In the genomic region with DNA sequence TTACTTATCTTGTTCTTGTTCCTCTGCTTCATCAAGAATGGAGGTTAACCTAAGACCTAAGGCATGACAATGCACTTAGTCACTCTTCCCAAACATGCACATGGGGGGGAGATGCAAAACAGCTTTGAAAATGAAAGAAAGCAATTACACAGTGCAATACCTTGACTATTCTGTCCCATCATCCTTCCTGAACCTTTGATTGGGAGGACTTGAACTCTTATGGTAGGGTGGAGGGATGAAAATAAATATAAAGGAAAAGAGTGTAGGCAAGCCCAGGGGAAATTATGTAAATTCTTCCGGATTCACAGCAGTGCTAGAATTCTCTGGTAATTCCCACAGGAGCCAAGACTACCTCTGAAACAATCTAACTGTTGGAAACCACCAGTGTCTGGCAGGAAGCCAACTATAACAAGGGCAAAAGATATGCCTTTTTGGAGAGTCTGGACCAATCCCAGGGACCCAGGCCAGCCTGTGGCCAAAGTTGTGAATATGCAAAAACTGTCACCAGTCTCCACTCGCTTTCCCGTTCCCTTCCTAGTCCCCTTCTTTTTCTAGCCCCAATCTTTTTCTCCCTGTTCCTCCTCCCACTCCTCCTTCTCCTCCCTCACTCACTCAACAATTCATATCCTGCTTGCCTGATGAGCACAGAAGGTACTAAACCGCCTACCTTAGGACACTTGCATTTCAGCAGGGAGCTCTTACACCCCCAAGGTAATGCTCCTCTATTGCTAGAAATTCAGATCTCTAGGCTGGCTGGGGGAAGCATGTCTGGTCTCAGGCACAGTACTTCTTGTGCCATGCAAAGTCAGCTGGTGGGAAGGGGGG, we compare ENCODE assay signal across 8 cellular contexts. TPM values are rescaled to one million over a fixed set of nuclear protein-coding genes. Genes with fewer than 3 reads are reported as not detected.
DNase-seq lines count a peak whose midpoint lies in the region; ATAC-seq and TF ChIP-seq lines count a peak whose summit lies in the region.

No MANE protein-coding gene starts in this region.

- H3K36me3 Mint-ChIP-seq in activated CD4-positive, alpha-beta T cell treated with anti-CD3 and anti-CD28 coated beads for 36 hours (ENCODE audit: low read depth) = peaks cover 3% of the 10 kb centered on the region
- H3K36me3 Mint-ChIP-seq in activated CD4-positive, alpha-beta T cell treated with anti-CD3 and anti-CD28 coated beads, Interleukin-2, amount 10 ng/mL, durations not matched to agents 7 days and 5 days (ENCODE audit: low read depth) = peaks cover 5% of the 10 kb centered on the region

- CTCF ChIA-PET in activated CD4-positive, alpha-beta T cell treated with anti-CD3 and anti-CD28 coated beads for 36 hours (lab: Charles Lee) = interaction anchor here (1.4 kb wide), 1 partner anchor 88 kb away, joined by 4 read pairs; no protein-coding TSS in a partner anchor
- CTCF ChIA-PET in activated CD4-positive, alpha-beta T cell treated with anti-CD3 and anti-CD28 coated beads, Interleukin-2, amount 10 ng/mL, durations not matched to agents 7 days and 5 days (lab: Charles Lee) = interaction anchor here (1.3 kb wide), 1 partner anchor 9 kb away, joined by 3 read pairs; no protein-coding TSS in a partner anchor
- CTCF ChIA-PET in HEK293 (lab: Yijun Ruan, JAX) = interaction anchor here (0.6 to 1.1 kb wide), 4 partner anchors 17 to 1045 kb away, joined by 3 to 8 read pairs (median 4); no protein-coding TSS in a partner anchor
- CTCF ChIA-PET in PC-3 (lab: Charles Lee) = no interaction called here

- H3K4me3 Mint-ChIP-seq in activated CD4-positive, alpha-beta T cell treated with anti-CD3 and anti-CD28 coated beads for 36 hours = no peak overlapping the region
- H3K4me3 Mint-ChIP-seq in activated CD4-positive, alpha-beta T cell treated with anti-CD3 and anti-CD28 coated beads, Interleukin-2, amount 10 ng/mL, durations not matched to agents 7 days and 5 days = no peak overlapping the region

- peak overlapping the region; percentile 10; the same call in 1 of the 2 replicates for H3K9ac ChIP-seq in PC-3 (ENCODE audit: low read length)
- no peak overlapping the region for H3K9ac ChIP-seq in skeletal muscle tissue (ENCODE audit: low read depth in 1 of 3, low read length in 3 of 3)

- no peaks in the 10 kb centered on the region for H3K27me3 ChIP-seq in PC-3 (ENCODE audit: low read length)
- peaks cover 0 to 2% (median 0%) of the 10 kb centered on the region in 3 donors for H3K27me3 ChIP-seq in skeletal muscle tissue (ENCODE audit: control insufficient read depth in 3 of 3, insufficient read depth in 3 of 3, low read length in 3 of 3)

- H3K27ac ChIP-seq in HEK293 (ENCODE audit: extremely low read depth, low read depth, low read length) (peak overlapping the region; percentile 44), PC-3 (ENCODE audit: low read length) (peak overlapping the region; percentile 75), skeletal muscle tissue (ENCODE audit: low read depth, low read length) (peak overlapping the region; percentile 2)

- H3K36me3 ChIP-seq in HEK293 (ENCODE audit: control insufficient read depth in 2 of 2, insufficient read depth in 1 of 2, low read length in 2 of 2) (peaks cover 0 to 5% of the 10 kb centered on the region in 2 experiments; a peak in 1 of 3 replicates), PC-3 (ENCODE audit: low read depth, low read length) (no peaks in the 10 kb centered on the region), skeletal muscle tissue (ENCODE audit: control insufficient read depth in 3 of 3, insufficient read depth in 3 of 3, low read length in 3 of 3) (no peaks in the 10 kb centered on the region)

- H4K20me1 ChIP-seq in PC-3 (ENCODE audit: low read length) = peaks cover 11% of the 10 kb centered on the region

- H3F3A ChIP-seq in PC-3 (ENCODE audit: low read length, unreplicated experiment) = no peaks in the 10 kb centered on the region

- BruUV-seq in PC-3 (replicated peaks; lab: Mats Ljungman, UMichigan) = no TSS peak

- H3K4me3 ChIP-seq in HEK293 (ENCODE audit: low read depth, low read length) (peak overlapping the region; percentile 13), PC-3 (ENCODE audit: low read length) (peak overlapping the region; percentile 58), epithelial cell of proximal tubule (ENCODE audit: low read depth, low read length) (peak overlapping the region; percentile 29), skeletal muscle tissue (ENCODE audit: low read length in 3 of 3) (no peak overlapping the region)

- peak; percentile 71 for ATAC-seq in activated CD4-positive, alpha-beta T cell treated with anti-CD3 and anti-CD28 coated beads for 36 hours
- ATAC-seq in PC-3 (peak; percentile 51), HG03039 (IDR thresholded peaks at IDR 0.05; ENCODE audit: unreplicated experiment) (no peak)

- intact Hi-C loops in activated CD4-positive, alpha-beta T cell treated with anti-CD3 and anti-CD28 coated beads for 36 hours (cut with DNase I, micrococcal nuclease) = no loop called here
- intact Hi-C loops in PC-3 (cut with micrococcal nuclease) = no loop called here

- peaks cover 20% of the 10 kb centered on the region for H3K27me3 Mint-ChIP-seq in activated CD4-positive, alpha-beta T cell treated with anti-CD3 and anti-CD28 coated beads for 36 hours
- H3K27me3 Mint-ChIP-seq in activated CD4-positive, alpha-beta T cell treated with anti-CD3 and anti-CD28 coated beads, Interleukin-2, amount 10 ng/mL, durations not matched to agents 7 days and 5 days = peaks cover 27% of the 10 kb centered on the region

- peaks cover 21% of the 10 kb centered on the region for H3K79me2 ChIP-seq in PC-3 (ENCODE audit: low read length)

- H3K9me3 Mint-ChIP-seq in activated CD4-positive, alpha-beta T cell treated with anti-CD3 and anti-CD28 coated beads for 36 hours (ENCODE audit: low read depth) = peaks cover 2% of the 10 kb centered on the region
- no peaks in the 10 kb centered on the region for H3K9me3 Mint-ChIP-seq in activated CD4-positive, alpha-beta T cell treated with anti-CD3 and anti-CD28 coated beads, Interleukin-2, amount 10 ng/mL, durations not matched to agents 7 days and 5 days

- peaks cover 7% of the 10 kb centered on the region for H3K4me1 ChIP-seq in HEK293 (ENCODE audit: control insufficient read depth, insufficient read depth, low read length)
- H3K4me1 ChIP-seq in PC-3 (ENCODE audit: insufficient read depth, low read length) = peaks cover 36% of the 10 kb centered on the region
- H3K4me1 ChIP-seq in skeletal muscle tissue (ENCODE audit: control insufficient read depth in 3 of 3, insufficient read depth in 3 of 3, low read length in 3 of 3) = peaks cover 7 to 13% (median 9%) of the 10 kb centered on the region in 3 donors

- peak overlapping the region; percentile 45; the same call in 1 of the 2 replicates for H2AFZ ChIP-seq in PC-3 (ENCODE audit: low read length)

- H3K9me2 ChIP-seq in PC-3 (replicated peaks; ENCODE audit: low read length) = no peaks in the 10 kb centered on the region

- H3K27ac Mint-ChIP-seq in activated CD4-positive, alpha-beta T cell treated with anti-CD3 and anti-CD28 coated beads for 36 hours = peak overlapping the region; percentile 74
- H3K27ac Mint-ChIP-seq in activated CD4-positive, alpha-beta T cell treated with anti-CD3 and anti-CD28 coated beads, Interleukin-2, amount 10 ng/mL, durations not matched to agents 7 days and 5 days = no peak overlapping the region

- peak overlapping the region; percentile 86 for H3K4me2 ChIP-seq in PC-3 (ENCODE audit: low read length)

- TF ChIP-seq CTCF in HEK293 (tag by site-specific recombination; IDR thresholded peaks at IDR 0.05) = no peak
- TF ChIP-seq CTCF in PC-3 (conservative IDR thresholded peaks at IDR 0.05; ENCODE audit: low read depth, low read length) = no peak
- TF ChIP-seq CTCF in epithelial cell of proximal tubule (conservative IDR thresholded peaks at IDR 0.05; ENCODE audit: low read depth, low read length) = no peak

- H3K9me3 ChIP-seq in HEK293 (ENCODE audit: control insufficient read depth, insufficient read depth, low read depth, low read length) (no peaks in the 10 kb centered on the region), PC-3 (ENCODE audit: low read length) (no peaks in the 10 kb centered on the region), skeletal muscle tissue (ENCODE audit: control insufficient read depth in 3 of 3, low read length in 3 of 3) (no peaks in the 10 kb centered on the region)

- peak; percentile 32 for DNase-seq in activated CD4-positive, alpha-beta T cell treated with anti-CD3 and anti-CD28 coated beads for 36 hours
- no peak for DNase-seq in activated CD4-positive, alpha-beta T cell treated with anti-CD3 and anti-CD28 coated beads, Interleukin-2, amount 10 ng/mL, durations not matched to agents 7 days and 5 days
- peak; percentile 83 for DNase-seq in PC-3
- peak; percentile 79 for DNase-seq in epithelial cell of proximal tubule (ENCODE audit: low read depth)
- DNase-seq in activated CD4-positive, CD25-positive, alpha-beta regulatory T cell treated with anti-CD3 and anti-CD28 coated beads, Interleukin-2, amount 50 U/mL, for 72 hours = no peak

- peaks cover 38% of the 10 kb centered on the region for H3K4me1 Mint-ChIP-seq in activated CD4-positive, alpha-beta T cell treated with anti-CD3 and anti-CD28 coated beads for 36 hours
- H3K4me1 Mint-ChIP-seq in activated CD4-positive, alpha-beta T cell treated with anti-CD3 and anti-CD28 coated beads, Interleukin-2, amount 10 ng/mL, durations not matched to agents 7 days and 5 days = peaks cover 32% of the 10 kb centered on the region

- POLR2A ChIA-PET in activated CD4-positive, alpha-beta T cell treated with anti-CD3 and anti-CD28 coated beads for 36 hours (lab: Charles Lee) = interaction anchor here (0.6 kb wide), 1 partner anchor 10 kb away, joined by 5 read pairs; no protein-coding TSS in a partner anchor
- POLR2A ChIA-PET in activated CD4-positive, alpha-beta T cell treated with anti-CD3 and anti-CD28 coated beads, Interleukin-2, amount 10 ng/mL, durations not matched to agents 7 days and 5 days (lab: Charles Lee) = no interaction called here
- POLR2A ChIA-PET in HEK293 (lab: Yijun Ruan, JAX) (no interaction called here), PC-3 (lab: Charles Lee; ENCODE audit: unreplicated experiment) (no interaction called here)

RNA-seq across cellular contexts. Expression of a gene that starts 2.5 kb away (rescaled TPM):
- 10 to 100 TPM; 19.1 to 24.1 TPM for total RNA-seq in activated CD4-positive, alpha-beta T cell treated with anti-CD3 and anti-CD28 coated beads for 36 hours
- 10 to 100 TPM; 16.8 to 17.4 TPM for total RNA-seq in activated CD4-positive, alpha-beta T cell treated with anti-CD3 and anti-CD28 coated beads, Interleukin-2, amount 10 ng/mL, durations not matched to agents 7 days and 5 days
- total RNA-seq in PC-3 (2014; rRNA removed) (94.6 and 110 TPM in 2 replicates), epithelial cell of proximal tubule (118 and 222 TPM in 2 replicates), skeletal muscle tissue (107 TPM)

Comparison
In these comparisons a context has a peak if more than half of its experiments do, and no peak if none do; other contexts are left out.
1. DNase-seq: peak in activated CD4-positive, alpha-beta T cell treated with anti-CD3 and anti-CD28 coated beads for 36 hours (single experiment), PC-3 (single experiment) and epithelial cell of proximal tubule (single experiment); none in activated CD4-positive, alpha-beta T cell treated with anti-CD3 and anti-CD28 coated beads, Interleukin-2, amount 10 ng/mL, durations not matched to agents 7 days and 5 days (single experiment) and activated CD4-positive, CD25-positive, alpha-beta regulatory T cell treated with anti-CD3 and anti-CD28 coated beads, Interleukin-2, amount 50 U/mL, for 72 hours (single experiment).
2. H3K27ac ChIP-seq: peak in every context shown above with its lines; median percentile 75 in PC-3; 44 in HEK293; 2 in skeletal muscle tissue.
3. H3K4me3 ChIP-seq: peak in HEK293 (single experiment), PC-3 (single experiment) and epithelial cell of proximal tubule (single experiment); none in skeletal muscle tissue (0 of 3).